In genomic region chr9:116687762-116688160, GRCh38 we compare ENCODE assay signal across 8 cellular contexts. TPM values are rescaled to one million over a fixed set of nuclear protein-coding genes. Genes with fewer than 3 reads are reported as not detected.
DNase-seq lines count a peak whose midpoint lies in the region; ATAC-seq and TF ChIP-seq lines count a peak whose summit lies in the region.

No MANE protein-coding gene starts in this region.

- in situ Hi-C loops in ACHN (cut with HindIII; ENCODE audit: low pct_ligation_motif_present, low pct_unique_long_range_greater_than_20kb, low sequenced_read_pairs): no loop called here

- H3K4me1 Mint-ChIP-seq in activated CD4-positive, alpha-beta memory T cell treated with anti-CD3 and anti-CD28 coated beads, Interleukin-2, amount 10 ng/mL, durations not matched to agents 7 days and 5 days: peaks cover 52% of the 10 kb centered on the region
- peaks cover 23% of the 10 kb centered on the region for H3K4me1 Mint-ChIP-seq in progenitor cell of endocrine pancreas (ENCODE audit: low read depth)

- H3K4me3 Mint-ChIP-seq in activated CD4-positive, alpha-beta memory T cell treated with anti-CD3 and anti-CD28 coated beads, Interleukin-2, amount 10 ng/mL, durations not matched to agents 7 days and 5 days: peak overlapping the region; percentile 82
- H3K4me3 Mint-ChIP-seq in progenitor cell of endocrine pancreas (ENCODE audit: low read depth): peak overlapping the region; percentile 84

- CTCF ChIA-PET in activated CD4-positive, alpha-beta memory T cell treated with anti-CD3 and anti-CD28 coated beads, Interleukin-2, amount 10 ng/mL, durations not matched to agents 7 days and 5 days (lab: Charles Lee): no interaction called here

- no peaks in the 10 kb centered on the region for H3K27me3 Mint-ChIP-seq in activated CD4-positive, alpha-beta memory T cell treated with anti-CD3 and anti-CD28 coated beads, Interleukin-2, amount 10 ng/mL, durations not matched to agents 7 days and 5 days
- no peaks in the 10 kb centered on the region for H3K27me3 Mint-ChIP-seq in progenitor cell of endocrine pancreas

- peaks cover 10% of the 10 kb centered on the region for H3K36me3 Mint-ChIP-seq in activated CD4-positive, alpha-beta memory T cell treated with anti-CD3 and anti-CD28 coated beads, Interleukin-2, amount 10 ng/mL, durations not matched to agents 7 days and 5 days (ENCODE audit: low read depth)
- peaks cover 5% of the 10 kb centered on the region for H3K36me3 Mint-ChIP-seq in progenitor cell of endocrine pancreas (ENCODE audit: insufficient read depth)

- no peak for ATAC-seq in GM21825 (IDR thresholded peaks at IDR 0.05; ENCODE audit: unreplicated experiment)

- POLR2A ChIA-PET in activated CD4-positive, alpha-beta memory T cell treated with anti-CD3 and anti-CD28 coated beads, Interleukin-2, amount 10 ng/mL, durations not matched to agents 7 days and 5 days (lab: Charles Lee): interaction anchor here (1.8 to 2.1 kb wide), 2 partner anchors 11 to 15 kb away, joined by 6 to 9 read pairs; no protein-coding TSS in a partner anchor

- peak overlapping the region; percentile 61 for H3K4me3 ChIP-seq in H7 (ENCODE audit: insufficient read depth, low read depth, low read length)

- peak overlapping the region; percentile 44 for H3K27ac Mint-ChIP-seq in activated CD4-positive, alpha-beta memory T cell treated with anti-CD3 and anti-CD28 coated beads, Interleukin-2, amount 10 ng/mL, durations not matched to agents 7 days and 5 days
- H3K27ac Mint-ChIP-seq in progenitor cell of endocrine pancreas: peak overlapping the region; percentile 15

- peaks cover 1% of the 10 kb centered on the region; the same call in 1 of the 2 replicates for H3K27me3 ChIP-seq in H7 (ENCODE audit: control insufficient read depth, insufficient read depth, low read length)

- TF ChIP-seq CTCF in progenitor cell of endocrine pancreas (IDR thresholded peaks at IDR 0.05; ENCODE audit: unreplicated experiment): no peak

- H3K36me3 ChIP-seq in H7 (replicated peaks; ENCODE audit: control insufficient read depth, insufficient read depth, low read length): no peaks in the 10 kb centered on the region

- H3K9me3 Mint-ChIP-seq in activated CD4-positive, alpha-beta memory T cell treated with anti-CD3 and anti-CD28 coated beads, Interleukin-2, amount 10 ng/mL, durations not matched to agents 7 days and 5 days: peaks cover 2% of the 10 kb centered on the region
- peaks cover 5% of the 10 kb centered on the region for H3K9me3 Mint-ChIP-seq in progenitor cell of endocrine pancreas (ENCODE audit: low read depth)

- DNase-seq in ACHN (peak; percentile 5), H7 (no peak), globus pallidus (ENCODE audit: low spot score) (peak; percentile 18), progenitor cell of endocrine pancreas (ENCODE audit: low spot score, unreplicated experiment) (no peak), germinal center (ENCODE audit: low spot score) (no peak)
- DNase-seq in activated CD4-positive, alpha-beta memory T cell treated with anti-CD3 and anti-CD28 coated beads, Interleukin-2, amount 10 ng/mL, durations not matched to agents 7 days and 5 days: no peak
- DNase-seq in stimulated activated CD4-positive, alpha-beta T cell treated with anti-CD3 and anti-CD28 coated beads, Interleukin-1b, Interleukin-23, amount 100 ng/mL, for 48 hours: no peak

RNA-seq across cellular contexts. Expression of gene TRIM32, which starts 0.7 kb away (rescaled TPM):
- total RNA-seq in H7 (2014; rRNA removed; shearing (Covaris generic)): 13.6 and 15.8 TPM in 2 replicates
- total RNA-seq in activated CD4-positive, alpha-beta memory T cell treated with anti-CD3 and anti-CD28 coated beads, Interleukin-2, amount 10 ng/mL, durations not matched to agents 7 days and 5 days: 10 to 100 TPM; 13.9 to 17.1 TPM
- 16.5 and 16.8 TPM in 2 replicates for total RNA-seq in progenitor cell of endocrine pancreas

Comparison
In these comparisons a context has a peak if more than half of its experiments do, and no peak if none do; other contexts are left out.
1. DNase-seq: peak in ACHN (single experiment) and globus pallidus (single experiment); none in H7 (single experiment), activated CD4-positive, alpha-beta memory T cell treated with anti-CD3 and anti-CD28 coated beads, Interleukin-2, amount 10 ng/mL, durations not matched to agents 7 days and 5 days (single experiment), progenitor cell of endocrine pancreas (single experiment), germinal center (single experiment) and stimulated activated CD4-positive, alpha-beta T cell treated with anti-CD3 and anti-CD28 coated beads, Interleukin-1b, Interleukin-23, amount 100 ng/mL, for 48 hours (single experiment).